In genomic region chr7:100449190-100449795, GRCh38 we compare ENCODE assay signal across 1 cellular context.
TF ChIP-seq lines count a peak whose summit lies in the region.

No MANE protein-coding gene starts in this region.

TF ChIP-seq in HepG2, 621 proteins besides CTCF, POLR2A, EP300 and RAD21 (continued from another document):
- TF ChIP-seq ZBTB40 (IDR thresholded peaks at IDR 0.05) (no peak), ZBTB40 (CRISPR knock-in tag; IDR thresholded peaks at IDR 0.05) (no peak), ESRRA (CRISPR knock-in tag; IDR thresholded peaks at IDR 0.05; ENCODE audit: low read depth) (no peak), TOPORS (CRISPR knock-in tag; IDR thresholded peaks at IDR 0.05) (no peak), ZNF562 (CRISPR knock-in tag; IDR thresholded peaks at IDR 0.05; ENCODE audit: borderline replicate concordance) (no peak), KDM5B (CRISPR knock-in tag; IDR thresholded peaks at IDR 0.05; ENCODE audit: borderline replicate concordance) (no peak), HNRNPK (IDR thresholded peaks at IDR 0.05; ENCODE audit: low read depth, low read length, poor library complexity, severe bottlenecking) (no peak), NFYB (CRISPR knock-in tag; IDR thresholded peaks at IDR 0.05) (no peak)
